23 cellular contexts compared by ENCODE assay signal in the genomic region with DNA sequence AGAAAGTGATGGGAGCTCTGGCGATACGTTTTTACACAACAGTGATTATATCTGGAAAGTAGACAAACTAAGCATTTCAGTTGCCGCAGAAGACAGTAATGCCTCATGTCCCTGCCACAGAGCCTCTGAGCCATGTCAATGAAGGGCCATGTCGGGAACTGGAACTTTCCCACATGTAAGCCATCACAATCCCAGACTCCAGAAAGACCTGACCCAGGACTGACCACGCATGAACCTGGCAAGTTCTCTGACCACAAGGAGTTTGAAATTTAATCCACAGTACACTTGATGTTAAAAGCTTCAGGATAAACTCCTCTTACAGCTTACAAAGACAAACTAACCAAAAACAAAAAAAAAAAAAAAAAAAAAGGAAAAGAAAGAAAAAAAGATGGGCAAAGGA.
A peak's percentile ranks its signal among the peaks of the same experiment; 100 is the strongest.
DNase-seq lines count a peak whose midpoint lies in the region; ATAC-seq and FAIRE-seq lines count a peak whose summit lies in the region.
"Had no signal": no experiment of that assay in that cellular context is flagged by ENCODE, and none has a peak within 500 bp of the region (broad histone marks: within the 10 kb centered on the region; RNA-seq: fewer than 3 reads in every experiment).

No MANE protein-coding gene starts in this region.

- ATAC-seq in GM21825 (IDR thresholded peaks at IDR 0.05; ENCODE audit: unreplicated experiment), result no peak

- peak; percentile 15 for FAIRE-seq in G401.6 (lab: Jason Lieb, UNC)
- FAIRE-seq: A204.1, GM12891, GM19239 had no signal

- DNase-seq in myocyte (ENCODE audit: low read depth) (peak; percentile 59), renal cortical epithelial cell (ENCODE audit: low read depth) (peak; percentile 61), HPDE6-E6E7 (ENCODE audit: extremely low spot score) (no peak), A172 (ENCODE audit: low spot score) (no peak)
- DNase-seq: ACHN; BE2C; C1 segment of cervical spinal cord; CD4-positive, alpha-beta memory T cell; CD4-positive, CD25-positive, alpha-beta regulatory T cell; CD8-positive, alpha-beta memory T cell; COR-L47; DMS 273 treated with DMSO at 0.1 percent for 48 hours; DMS153; DMS53; DMS79; DND-41; EL; GF-D8 had no signal

Comparison
In these comparisons a context has a peak if more than half of its experiments do, and no peak if none do; other contexts are left out.
1. DNase-seq: peak in myocyte (single experiment) and renal cortical epithelial cell (single experiment); none in HPDE6-E6E7 (single experiment) and A172 (single experiment).